Comparison of ENCODE assay signal across 12 cellular contexts in genomic region chr22:43042101-43042780, GRCh38. TPM values are rescaled to one million over a fixed set of nuclear protein-coding genes. Genes with fewer than 3 reads are reported as not detected.
DNase-seq lines count a peak whose midpoint lies in the region; FAIRE-seq and TF ChIP-seq lines count a peak whose summit lies in the region.
"Had no signal": no experiment of that assay in that cellular context is flagged by ENCODE, and none has a peak within 500 bp of the region (broad histone marks: within the 10 kb centered on the region; RNA-seq: fewer than 3 reads in every experiment).

No MANE protein-coding gene starts in this region.

- H3K36me3 ChIP-seq in astrocyte (ENCODE audit: insufficient read depth, low read length) (no peaks in the 10 kb centered on the region), colonic mucosa (no peaks in the 10 kb centered on the region)
- H3K36me3 ChIP-seq: HAP-1 had no signal

- DNase-seq in DMS79 (lab: John Stamatoyannopoulos, UW) (peak; percentile 45), NCI-H2081 treated with DMSO at 0.1 percent for 48 hours (lab: John Stamatoyannopoulos, UW) (peak; percentile 31), astrocyte (ENCODE audit: low read depth) (peak; percentile 14), myocyte (ENCODE audit: low read depth) (peak; percentile 14), colonic mucosa (no peak), cardiac septum (ENCODE audit: low spot score) (no peak), COLO829 (ENCODE audit: low spot score) (no peak)
- DNase-seq in activated T-helper 1 cell treated with anti-CD3 and anti-CD28 coated beads, Interleukin-12 subunit alpha, Interleukin-12 subunit beta, Interleukin-2, Interleukin-4 antibody, amounts not matched to agents 30 ng/mL and 10 ng/mL and 1 ng/mL, durations not matched to agents 14 hours and 24 hours and 36 hours (ENCODE audit: low spot score): no peak
- DNase-seq: T-helper 9 cell had no signal

- intact Hi-C loops in activated T-helper 1 cell treated with anti-CD3 and anti-CD28 coated beads, Interleukin-12 subunit alpha, Interleukin-12 subunit beta, Interleukin-2, Interleukin-4 antibody, amounts not matched to agents 30 ng/mL and 10 ng/mL and 1 ng/mL, durations not matched to agents 14 hours and 24 hours and 36 hours (cut with micrococcal nuclease): no loop called here
- intact Hi-C loops in colonic mucosa (cut with DNase I): no loop called here
- intact Hi-C loops in cardiac septum (cut with DNase I): no loop called here

- no peaks in the 10 kb centered on the region for H3K9me3 ChIP-seq in astrocyte (ENCODE audit: insufficient read depth, low read depth, low read length)
- no peaks in the 10 kb centered on the region for H3K9me3 ChIP-seq in colonic mucosa
- H3K9me3 ChIP-seq: BLaER1, HAP-1 had no signal

- H3K4me3 ChIP-seq in astrocyte (ENCODE audit: insufficient read depth, low read depth, low read length): no peak overlapping the region
- no peak overlapping the region for H3K4me3 ChIP-seq in colonic mucosa
- H3K4me3 ChIP-seq: BLaER1, HAP-1, skin epidermis had no signal

- no peaks in the 10 kb centered on the region for H3K9me3 Mint-ChIP-seq in astrocyte (ENCODE audit: unreplicated experiment)
- no peaks in the 10 kb centered on the region for H3K9me3 Mint-ChIP-seq in activated T-helper 1 cell treated with anti-CD3 and anti-CD28 coated beads, Interleukin-12 subunit alpha, Interleukin-12 subunit beta, Interleukin-2, Interleukin-4 antibody, amounts not matched to agents 30 ng/mL and 10 ng/mL and 1 ng/mL, durations not matched to agents 14 hours and 24 hours and 36 hours

- no peaks in the 10 kb centered on the region for H3K4me1 Mint-ChIP-seq in astrocyte (ENCODE audit: low read depth, unreplicated experiment)
- H3K4me1 Mint-ChIP-seq in activated T-helper 1 cell treated with anti-CD3 and anti-CD28 coated beads, Interleukin-12 subunit alpha, Interleukin-12 subunit beta, Interleukin-2, Interleukin-4 antibody, amounts not matched to agents 30 ng/mL and 10 ng/mL and 1 ng/mL, durations not matched to agents 14 hours and 24 hours and 36 hours (ENCODE audit: low read depth): no peaks in the 10 kb centered on the region

- H3K4me3 Mint-ChIP-seq in astrocyte (ENCODE audit: unreplicated experiment): no peak overlapping the region
- no peak overlapping the region for H3K4me3 Mint-ChIP-seq in activated T-helper 1 cell treated with anti-CD3 and anti-CD28 coated beads, Interleukin-12 subunit alpha, Interleukin-12 subunit beta, Interleukin-2, Interleukin-4 antibody, amounts not matched to agents 30 ng/mL and 10 ng/mL and 1 ng/mL, durations not matched to agents 14 hours and 24 hours and 36 hours

- TF ChIP-seq CTCF in astrocyte (IDR thresholded peaks at IDR 0.05; ENCODE audit: insufficient read depth, low read depth, low read length): no peak
- no peak for TF ChIP-seq CTCF in colonic mucosa (IDR thresholded peaks at IDR 0.05)

- H3K27me3 ChIP-seq in astrocyte (ENCODE audit: insufficient read depth, low read length) (no peaks in the 10 kb centered on the region), colonic mucosa (no peaks in the 10 kb centered on the region)
- H3K27me3 ChIP-seq: BLaER1 had no signal

- H3K27me3 Mint-ChIP-seq in astrocyte (ENCODE audit: low read depth, unreplicated experiment): peaks cover 6% of the 10 kb centered on the region
- no peaks in the 10 kb centered on the region for H3K27me3 Mint-ChIP-seq in activated T-helper 1 cell treated with anti-CD3 and anti-CD28 coated beads, Interleukin-12 subunit alpha, Interleukin-12 subunit beta, Interleukin-2, Interleukin-4 antibody, amounts not matched to agents 30 ng/mL and 10 ng/mL and 1 ng/mL, durations not matched to agents 14 hours and 24 hours and 36 hours (ENCODE audit: insufficient read depth)

- peak overlapping the region; percentile 1 for H3K9ac ChIP-seq in astrocyte (ENCODE audit: low read length)
- no peak overlapping the region for H3K9ac ChIP-seq in colonic mucosa (ENCODE audit: low read depth in 2 of 2, low read length in 2 of 2)
- H3K9ac ChIP-seq: BLaER1 had no signal

- no peak overlapping the region for H3K27ac ChIP-seq in astrocyte (ENCODE audit: low read depth, low read length)
- H3K27ac ChIP-seq in colonic mucosa: no peak overlapping the region

- peak overlapping the region; percentile 64 for H2AFZ ChIP-seq in astrocyte (ENCODE audit: low read depth, low read length)

- no peaks in the 10 kb centered on the region for H3K79me2 ChIP-seq in astrocyte (ENCODE audit: insufficient read depth, low read length)

- H3K36me3 Mint-ChIP-seq in astrocyte (ENCODE audit: low read depth, unreplicated experiment): peaks cover 5% of the 10 kb centered on the region
- H3K36me3 Mint-ChIP-seq in activated T-helper 1 cell treated with anti-CD3 and anti-CD28 coated beads, Interleukin-12 subunit alpha, Interleukin-12 subunit beta, Interleukin-2, Interleukin-4 antibody, amounts not matched to agents 30 ng/mL and 10 ng/mL and 1 ng/mL, durations not matched to agents 14 hours and 24 hours and 36 hours (ENCODE audit: low read depth): no peaks in the 10 kb centered on the region

- H4K20me1 ChIP-seq in astrocyte (ENCODE audit: insufficient read depth, low read length): no peaks in the 10 kb centered on the region
- H4K20me1 ChIP-seq: BLaER1 had no signal

- peak overlapping the region; percentile 49 for H3K4me2 ChIP-seq in astrocyte (ENCODE audit: low read length)

- H3K4me1 ChIP-seq in astrocyte (ENCODE audit: insufficient read depth, low read length) (peaks cover 8% of the 10 kb centered on the region), colonic mucosa (no peaks in the 10 kb centered on the region)
- H3K4me1 ChIP-seq: HAP-1 had no signal

- FAIRE-seq in astrocyte (lab: Jason Lieb, UNC): no peak

- H3K27ac Mint-ChIP-seq in astrocyte (ENCODE audit: unreplicated experiment): peak overlapping the region; percentile 41
- no peak overlapping the region for H3K27ac Mint-ChIP-seq in activated T-helper 1 cell treated with anti-CD3 and anti-CD28 coated beads, Interleukin-12 subunit alpha, Interleukin-12 subunit beta, Interleukin-2, Interleukin-4 antibody, amounts not matched to agents 30 ng/mL and 10 ng/mL and 1 ng/mL, durations not matched to agents 14 hours and 24 hours and 36 hours

RNA-seq across cellular contexts. Expression of gene PACSIN2, which starts 27.3 kb away (rescaled TPM):
- 84.1 and 87.8 TPM in 2 replicates for total RNA-seq in astrocyte
- 45.5 and 49.3 TPM in 2 replicates for total RNA-seq in myocyte
- polyA plus RNA-seq in myocyte (2012): 47.2 TPM
- 30.5 and 31.7 TPM in 2 replicates for total RNA-seq in activated T-helper 1 cell treated with anti-CD3 and anti-CD28 coated beads, Interleukin-12 subunit alpha, Interleukin-12 subunit beta, Interleukin-2, Interleukin-4 antibody, amounts not matched to agents 30 ng/mL and 10 ng/mL and 1 ng/mL, durations not matched to agents 14 hours and 24 hours and 36 hours
- 100 to 1,000 TPM; 143 to 160 TPM for total RNA-seq in colonic mucosa
- 41.5 TPM for total RNA-seq in cardiac septum

RNA-seq across cellular contexts. Expression of gene TTLL1, which starts 47.0 kb away (rescaled TPM):
- 10.7 and 13.7 TPM in 2 replicates for total RNA-seq in astrocyte
- 10.6 and 10.8 TPM in 2 replicates for total RNA-seq in myocyte
- 23.2 TPM for polyA plus RNA-seq in myocyte (2012)
- 2.0 TPM in 2 replicates for total RNA-seq in activated T-helper 1 cell treated with anti-CD3 and anti-CD28 coated beads, Interleukin-12 subunit alpha, Interleukin-12 subunit beta, Interleukin-2, Interleukin-4 antibody, amounts not matched to agents 30 ng/mL and 10 ng/mL and 1 ng/mL, durations not matched to agents 14 hours and 24 hours and 36 hours
- total RNA-seq in colonic mucosa: 1 to 10 TPM; 1.9 to 3.3 TPM
- total RNA-seq in cardiac septum: 9.5 TPM

Comparison
In these comparisons a context has a peak if more than half of its experiments do, and no peak if none do; other contexts are left out.
1. DNase-seq: peak in DMS79 (single experiment), NCI-H2081 treated with DMSO at 0.1 percent for 48 hours (single experiment), astrocyte (single experiment) and myocyte (single experiment); none in activated T-helper 1 cell treated with anti-CD3 and anti-CD28 coated beads, Interleukin-12 subunit alpha, Interleukin-12 subunit beta, Interleukin-2, Interleukin-4 antibody, amounts not matched to agents 30 ng/mL and 10 ng/mL and 1 ng/mL, durations not matched to agents 14 hours and 24 hours and 36 hours (single experiment), colonic mucosa (single experiment), cardiac septum (single experiment) and COLO829 (single experiment).